Comparison of ENCODE assay signal across 21 cellular contexts in genomic region chr11:85021066-85021465, GRCh38.
DNase-seq lines count a peak whose midpoint lies in the region; TF ChIP-seq lines count a peak whose summit lies in the region.
"Had no signal": no experiment of that assay in that cellular context is flagged by ENCODE, and none has a peak within 500 bp of the region (broad histone marks: within the 10 kb centered on the region; RNA-seq: fewer than 3 reads in every experiment).

No MANE protein-coding gene starts in this region.

- no peaks in the 10 kb centered on the region for H3K27me3 Mint-ChIP-seq in activated CD4-positive, alpha-beta memory T cell treated with anti-CD3 and anti-CD28 coated beads for 36 hours
- H3K27me3 Mint-ChIP-seq: B cell; CD4-positive, alpha-beta T cell had no signal

- H2AFZ ChIP-seq in SU-DHL-6 (ENCODE audit: low read depth, low read length, severe bottlenecking): peak overlapping the region; percentile 26

- H3K4me2 ChIP-seq in SU-DHL-6 (ENCODE audit: low read depth, low read length, poor library complexity, severe bottlenecking): no peak overlapping the region

- H3K27ac ChIP-seq in SU-DHL-6 (ENCODE audit: low read depth, low read length): no peak overlapping the region
- H3K27ac ChIP-seq in ascending aorta: no peak overlapping the region
- H3K27ac ChIP-seq in testis: no peak overlapping the region
- H3K27ac ChIP-seq: 22Rv1, HL-60 had no signal

- no peak overlapping the region for H3K4me3 Mint-ChIP-seq in activated CD4-positive, alpha-beta memory T cell treated with anti-CD3 and anti-CD28 coated beads for 36 hours
- H3K4me3 Mint-ChIP-seq: B cell; CD4-positive, alpha-beta T cell; H9 had no signal

- CTCF ChIA-PET in activated CD4-positive, alpha-beta memory T cell treated with anti-CD3 and anti-CD28 coated beads for 36 hours (lab: Charles Lee): no interaction called here

- no peaks in the 10 kb centered on the region for H3F3A ChIP-seq in SU-DHL-6 (ENCODE audit: insufficient read depth)

- no peak for TF ChIP-seq POLR2A in testis (IDR thresholded peaks at IDR 0.05)

- no peaks in the 10 kb centered on the region for H4K20me1 ChIP-seq in SU-DHL-6 (ENCODE audit: low read depth, low read length)

- no peaks in the 10 kb centered on the region for H3K4me1 ChIP-seq in ascending aorta
- H3K4me1 ChIP-seq in testis: no peaks in the 10 kb centered on the region

- no peaks in the 10 kb centered on the region for H3K27me3 ChIP-seq in SU-DHL-6 (ENCODE audit: low read length)
- no peaks in the 10 kb centered on the region for H3K27me3 ChIP-seq in ascending aorta
- H3K27me3 ChIP-seq in testis: no peaks in the 10 kb centered on the region

- no peaks in the 10 kb centered on the region for H3K9me2 ChIP-seq in SU-DHL-6 (replicated peaks; ENCODE audit: insufficient read depth, low read length)

- TF ChIP-seq CTCF in SU-DHL-6 (IDR thresholded peaks at IDR 0.05; ENCODE audit: insufficient read depth, low read length, poor library complexity, severe bottlenecking) (no peak), ascending aorta (IDR thresholded peaks at IDR 0.05) (no peak), testis (IDR thresholded peaks at IDR 0.05) (no peak)

- intact Hi-C loops in ascending aorta (cut with DNase I): no loop called here
- intact Hi-C loops in testis (cut with DNase I; ENCODE audit: low total_unique reads): no loop called here
- intact Hi-C loops in activated CD4-positive, alpha-beta memory T cell treated with anti-CD3 and anti-CD28 coated beads for 36 hours (cut with micrococcal nuclease): no loop called here

- H3K9me3 Mint-ChIP-seq in activated CD4-positive, alpha-beta memory T cell treated with anti-CD3 and anti-CD28 coated beads for 36 hours: peaks cover 37% of the 10 kb centered on the region

- no peak overlapping the region for H3K4me3 ChIP-seq in SU-DHL-6 (ENCODE audit: insufficient read depth, low read length, poor library complexity, severe bottlenecking)
- no peak overlapping the region for H3K4me3 ChIP-seq in ascending aorta
- no peak overlapping the region for H3K4me3 ChIP-seq in testis

- H3K36me3 Mint-ChIP-seq in activated CD4-positive, alpha-beta memory T cell treated with anti-CD3 and anti-CD28 coated beads for 36 hours: no peaks in the 10 kb centered on the region

- no peaks in the 10 kb centered on the region for H3K36me3 ChIP-seq in SU-DHL-6 (ENCODE audit: low read length)
- H3K36me3 ChIP-seq in ascending aorta: no peaks in the 10 kb centered on the region
- H3K36me3 ChIP-seq in testis (ENCODE audit: low read depth, missing control alignments): no peaks in the 10 kb centered on the region

- no peaks in the 10 kb centered on the region for H3K79me2 ChIP-seq in SU-DHL-6 (ENCODE audit: insufficient read depth, low read length)

- 73 to 84% methylated on average over 10 of the region's 10 CpGs for WGBS in testis, 2 donors

- H3K9me3 ChIP-seq in SU-DHL-6 (ENCODE audit: insufficient read depth, low read length) (no peaks in the 10 kb centered on the region), ascending aorta (no peaks in the 10 kb centered on the region), testis (no peaks in the 10 kb centered on the region)

- no peak overlapping the region for H3K27ac Mint-ChIP-seq in activated CD4-positive, alpha-beta memory T cell treated with anti-CD3 and anti-CD28 coated beads for 36 hours
- H3K27ac Mint-ChIP-seq: B cell; CD4-positive, alpha-beta T cell; H9 had no signal

- no peak overlapping the region for H3K9ac ChIP-seq in SU-DHL-6 (ENCODE audit: low read length)

- POLR2A ChIA-PET in activated CD4-positive, alpha-beta memory T cell treated with anti-CD3 and anti-CD28 coated beads for 36 hours (lab: Charles Lee): no interaction called here

- H3K4me1 Mint-ChIP-seq in activated CD4-positive, alpha-beta memory T cell treated with anti-CD3 and anti-CD28 coated beads for 36 hours (ENCODE audit: low read depth): no peaks in the 10 kb centered on the region
- H3K4me1 Mint-ChIP-seq: B cell had no signal

- DNase-seq in NCI-H1092 treated with DMSO at 0.1 percent for 48 hours (lab: John Stamatoyannopoulos, UW) (peak; percentile 16), NCI-H1092 (lab: John Stamatoyannopoulos, UW) (no peak), HT1080 (ENCODE audit: low read depth) (peak; percentile 65), ascending aorta (ENCODE audit: low spot score in 2 of 2) (no peak), testis (no peak), DMS53 treated with DMSO at 0.1 percent for 48 hours (lab: John Stamatoyannopoulos, UW; ENCODE audit: unreplicated experiment) (no peak)
- DNase-seq in activated CD4-positive, alpha-beta memory T cell treated with anti-CD3 and anti-CD28 coated beads for 36 hours: no peak
- DNase-seq: ACHN; C1 segment of cervical spinal cord; Calu3; CD4-positive, alpha-beta T cell; DMS 273 treated with DMSO at 0.1 percent for 48 hours; DMS79; GOT3; H9; IMR-90; KBM-7 had no signal

Comparison
In these comparisons a context has a peak if more than half of its experiments do, and no peak if none do; other contexts are left out.
1. DNase-seq: peak in NCI-H1092 treated with DMSO at 0.1 percent for 48 hours (single experiment) and HT1080 (single experiment); none in NCI-H1092 (single experiment), ascending aorta (0 of 2), testis (single experiment), activated CD4-positive, alpha-beta memory T cell treated with anti-CD3 and anti-CD28 coated beads for 36 hours (single experiment) and DMS53 treated with DMSO at 0.1 percent for 48 hours (single experiment).